ENCODE assay signal across 2 cellular contexts in the genomic region with DNA sequence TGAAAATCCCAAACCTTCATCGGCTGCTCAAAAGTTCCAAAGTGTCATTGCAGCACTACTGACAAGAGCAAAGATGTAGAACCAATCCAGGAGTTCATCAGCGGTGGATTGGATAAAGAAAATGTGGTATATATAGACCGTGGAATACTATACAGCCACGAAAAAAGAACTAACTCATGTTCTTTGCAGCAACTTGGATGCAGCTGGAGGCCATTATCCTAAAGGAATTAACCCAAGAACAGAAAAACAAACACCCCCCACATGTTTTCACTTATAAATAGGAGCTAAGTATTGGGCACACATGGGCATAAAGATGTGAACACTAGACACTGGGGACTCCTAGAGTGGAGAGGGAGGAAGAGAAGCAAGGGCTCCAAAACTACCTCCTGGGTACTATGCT.
TF ChIP-seq lines count a peak whose summit lies in the region.

No MANE protein-coding gene starts in this region.

TF ChIP-seq in HEK293, 187 proteins besides CTCF, POLR2A, EP300 and RAD21 (continued from another document and continues in another):
- TF ChIP-seq ZNF26 (tag by site-specific recombination; IDR thresholded peaks at IDR 0.05) (no peak), ZNF280C (tag by site-specific recombination; IDR thresholded peaks at IDR 0.05) (no peak), SETDB1 (IDR thresholded peaks at IDR 0.05; ENCODE audit: insufficient read length, low read length) (no peak), SP2 (tag by site-specific recombination; IDR thresholded peaks at IDR 0.05) (no peak), ZNF768 (tag by site-specific recombination; IDR thresholded peaks at IDR 0.05) (no peak), PRDM10 (tag by site-specific recombination; IDR thresholded peaks at IDR 0.05) (no peak), TCF7L2 (IDR thresholded peaks at IDR 0.05; ENCODE audit: borderline replicate concordance, low read depth, low read length) (no peak), ZNF146 (tag by site-specific recombination; IDR thresholded peaks at IDR 0.05) (peak; percentile 78)
- TF ChIP-seq, protein P1, sequence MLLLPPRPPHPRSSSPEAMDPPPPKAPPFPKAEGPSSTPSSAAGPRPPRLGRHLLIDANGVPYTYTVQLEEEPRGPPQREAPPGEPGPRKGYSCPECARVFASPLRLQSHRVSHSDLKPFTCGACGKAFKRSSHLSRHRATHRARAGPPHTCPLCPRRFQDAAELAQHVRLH (tag by site-specific recombination; IDR thresholded peaks at IDR 0.05): 0 out of 2 replicates have a peak, but pooled peaks have one; percentile 42
- TF ChIP-seq, protein P2, sequence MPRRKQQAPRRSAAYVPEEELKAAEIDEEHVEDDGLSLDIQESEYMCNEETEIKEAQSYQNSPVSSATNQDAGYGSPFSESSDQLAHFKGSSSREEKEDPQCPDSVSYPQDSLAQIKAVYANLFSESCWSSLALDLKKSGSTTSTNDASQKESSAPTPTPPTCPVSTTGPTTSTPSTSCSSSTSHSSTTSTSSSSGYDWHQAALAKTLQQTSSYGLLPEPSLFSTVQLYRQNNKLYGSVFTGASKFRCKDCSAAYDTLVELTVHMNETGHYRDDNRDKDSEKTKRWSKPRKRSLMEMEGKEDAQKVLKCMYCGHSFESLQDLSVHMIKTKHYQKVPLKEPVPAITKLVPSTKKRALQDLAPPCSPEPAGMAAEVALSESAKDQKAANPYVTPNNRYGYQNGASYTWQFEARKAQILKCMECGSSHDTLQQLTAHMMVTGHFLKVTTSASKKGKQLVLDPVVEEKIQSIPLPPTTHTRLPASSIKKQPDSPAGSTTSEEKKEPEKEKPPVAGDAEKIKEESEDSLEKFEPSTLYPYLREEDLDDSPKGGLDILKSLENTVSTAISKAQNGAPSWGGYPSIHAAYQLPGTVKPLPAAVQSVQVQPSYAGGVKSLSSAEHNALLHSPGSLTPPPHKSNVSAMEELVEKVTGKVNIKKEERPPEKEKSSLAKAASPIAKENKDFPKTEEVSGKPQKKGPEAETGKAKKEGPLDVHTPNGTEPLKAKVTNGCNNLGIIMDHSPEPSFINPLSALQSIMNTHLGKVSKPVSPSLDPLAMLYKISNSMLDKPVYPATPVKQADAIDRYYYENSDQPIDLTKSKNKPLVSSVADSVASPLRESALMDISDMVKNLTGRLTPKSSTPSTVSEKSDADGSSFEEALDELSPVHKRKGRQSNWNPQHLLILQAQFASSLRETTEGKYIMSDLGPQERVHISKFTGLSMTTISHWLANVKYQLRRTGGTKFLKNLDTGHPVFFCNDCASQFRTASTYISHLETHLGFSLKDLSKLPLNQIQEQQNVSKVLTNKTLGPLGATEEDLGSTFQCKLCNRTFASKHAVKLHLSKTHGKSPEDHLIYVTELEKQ (tag by site-specific recombination; IDR thresholded peaks at IDR 0.05; ENCODE audit: borderline replicate concordance): no peak

TF ChIP-seq in K562, 482 proteins besides CTCF, POLR2A, EP300 and RAD21 (continued from another document):
- TF ChIP-seq ZBTB49 (CRISPR knock-in tag; IDR thresholded peaks at IDR 0.05; ENCODE audit: borderline replicate concordance) (no peak), CLOCK (CRISPR knock-in tag; IDR thresholded peaks at IDR 0.05; ENCODE audit: borderline replicate concordance) (no peak), SMARCB1 (IDR thresholded peaks at IDR 0.05; ENCODE audit: insufficient read length, low read depth) (no peak), PHB (CRISPR knock-in tag; IDR thresholded peaks at IDR 0.05) (no peak), ARID3A (IDR thresholded peaks at IDR 0.05; ENCODE audit: borderline replicate concordance, low read depth, low read length) (no peak), BCOR (IDR thresholded peaks at IDR 0.05) (peak; percentile 64), ZNF146 (CRISPR knock-in tag; IDR thresholded peaks at IDR 0.05; ENCODE audit: unreplicated experiment) (peak; percentile 97), KDM1A (IDR thresholded peaks at IDR 0.05) (peak in 1 of 2 experiments; percentile 54; a peak in 2 of 4 replicates), GABPA (tag; conservative IDR thresholded peaks at IDR 0.05; ENCODE audit: low read depth) (0 out of 2 replicates have a peak, but pooled peaks have one; percentile 11), ZNF263 (CRISPR knock-in tag; IDR thresholded peaks at IDR 0.05; ENCODE audit: borderline replicate concordance) (no peak), ZFX (CRISPR knock-in tag; IDR thresholded peaks at IDR 0.05) (no peak)
- TF ChIP-seq, protein P3, sequence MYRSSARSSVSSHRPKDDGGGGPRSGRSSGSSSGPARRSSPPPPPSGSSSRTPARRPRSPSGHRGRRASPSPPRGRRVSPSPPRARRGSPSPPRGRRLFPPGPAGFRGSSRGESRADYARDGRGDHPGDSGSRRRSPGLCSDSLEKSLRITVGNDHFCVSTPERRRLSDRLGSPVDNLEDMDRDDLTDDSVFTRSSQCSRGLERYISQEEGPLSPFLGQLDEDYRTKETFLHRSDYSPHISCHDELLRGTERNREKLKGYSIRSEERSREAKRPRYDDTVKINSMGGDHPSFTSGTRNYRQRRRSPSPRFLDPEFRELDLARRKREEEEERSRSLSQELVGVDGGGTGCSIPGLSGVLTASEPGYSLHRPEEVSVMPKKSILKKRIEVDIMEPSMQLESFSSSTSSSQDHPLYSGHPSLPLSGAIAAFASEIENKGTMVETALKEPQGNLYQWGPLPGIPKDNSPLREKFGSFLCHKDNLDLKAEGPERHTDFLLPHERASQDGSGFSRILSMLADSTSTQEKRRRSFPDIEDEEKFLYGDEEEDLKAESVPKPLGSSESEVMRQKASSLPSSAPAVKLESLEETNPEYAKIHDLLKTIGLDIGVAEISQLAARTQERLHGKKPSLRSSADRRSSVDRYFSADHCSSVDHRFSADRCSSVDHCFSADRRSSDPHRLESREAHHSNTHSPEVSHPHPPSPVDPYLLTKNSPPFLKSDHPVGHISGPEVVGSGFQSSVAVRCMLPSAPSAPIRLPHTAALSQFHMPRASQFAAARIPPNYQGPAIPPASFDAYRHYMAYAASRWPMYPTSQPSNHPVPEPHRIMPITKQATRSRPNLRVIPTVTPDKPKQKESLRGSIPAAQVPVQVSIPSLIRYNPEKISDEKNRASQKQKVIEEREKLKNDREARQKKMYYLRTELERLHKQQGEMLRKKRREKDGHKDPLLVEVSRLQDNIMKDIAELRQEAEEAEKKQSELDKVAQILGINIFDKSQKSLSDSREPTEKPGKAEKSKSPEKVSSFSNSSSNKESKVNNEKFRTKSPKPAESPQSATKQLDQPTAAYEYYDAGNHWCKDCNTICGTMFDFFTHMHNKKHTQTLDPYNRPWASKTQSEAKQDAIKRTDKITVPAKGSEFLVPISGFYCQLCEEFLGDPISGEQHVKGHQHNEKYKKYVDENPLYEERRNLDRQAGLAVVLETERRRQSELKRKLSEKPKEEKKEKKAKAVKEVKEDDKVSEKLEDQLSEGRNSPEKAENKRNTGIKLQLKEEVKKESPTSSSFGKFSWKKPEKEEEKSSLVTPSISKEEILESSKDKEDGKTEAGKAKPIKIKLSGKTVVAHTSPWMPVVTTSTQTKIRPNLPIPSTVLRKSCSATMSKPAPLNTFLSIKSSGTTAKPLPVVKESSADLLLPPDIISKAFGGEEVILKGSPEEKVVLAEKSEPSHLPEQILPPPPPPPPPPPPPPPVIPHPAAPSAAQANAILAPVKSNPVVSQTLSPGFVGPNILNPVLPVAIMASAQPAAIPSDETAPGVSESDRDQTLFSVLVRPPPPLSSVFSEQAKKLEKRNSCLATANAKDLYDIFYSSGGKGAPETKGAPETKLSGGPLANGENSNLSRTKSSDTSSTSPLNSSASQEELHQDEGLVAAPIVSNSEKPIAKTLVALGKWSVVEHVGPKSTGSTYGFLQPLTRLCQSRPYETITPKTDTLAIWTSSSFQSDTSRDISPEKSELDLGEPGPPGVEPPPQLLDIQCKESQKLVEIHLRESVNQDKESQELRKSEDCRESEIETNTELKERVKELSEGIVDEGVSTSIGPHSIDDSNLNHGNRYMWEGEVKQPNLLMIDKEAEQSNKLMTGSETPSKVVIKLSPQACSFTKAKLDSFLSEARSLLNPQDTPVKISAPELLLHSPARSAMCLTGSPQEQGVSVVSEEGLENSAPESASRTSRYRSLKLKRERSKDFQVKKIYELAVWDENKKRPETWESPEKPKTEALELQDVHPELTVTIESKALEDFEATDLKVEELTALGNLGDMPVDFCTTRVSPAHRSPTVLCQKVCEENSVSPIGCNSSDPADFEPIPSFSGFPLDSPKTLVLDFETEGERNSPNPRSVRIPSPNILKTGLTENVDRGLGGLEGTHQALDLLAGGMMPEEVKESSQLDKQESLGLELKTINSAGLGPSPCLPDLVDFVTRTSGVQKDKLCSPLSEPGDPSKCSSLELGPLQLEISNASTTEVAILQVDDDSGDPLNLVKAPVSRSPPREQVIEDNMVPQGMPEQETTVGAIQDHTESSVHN (IDR thresholded peaks at IDR 0.05; ENCODE audit: borderline replicate concordance in 1 of 2, low read depth in 1 of 2): no peak
